Comparison of ENCODE assay signal across 1 cellular context in the genomic region with DNA sequence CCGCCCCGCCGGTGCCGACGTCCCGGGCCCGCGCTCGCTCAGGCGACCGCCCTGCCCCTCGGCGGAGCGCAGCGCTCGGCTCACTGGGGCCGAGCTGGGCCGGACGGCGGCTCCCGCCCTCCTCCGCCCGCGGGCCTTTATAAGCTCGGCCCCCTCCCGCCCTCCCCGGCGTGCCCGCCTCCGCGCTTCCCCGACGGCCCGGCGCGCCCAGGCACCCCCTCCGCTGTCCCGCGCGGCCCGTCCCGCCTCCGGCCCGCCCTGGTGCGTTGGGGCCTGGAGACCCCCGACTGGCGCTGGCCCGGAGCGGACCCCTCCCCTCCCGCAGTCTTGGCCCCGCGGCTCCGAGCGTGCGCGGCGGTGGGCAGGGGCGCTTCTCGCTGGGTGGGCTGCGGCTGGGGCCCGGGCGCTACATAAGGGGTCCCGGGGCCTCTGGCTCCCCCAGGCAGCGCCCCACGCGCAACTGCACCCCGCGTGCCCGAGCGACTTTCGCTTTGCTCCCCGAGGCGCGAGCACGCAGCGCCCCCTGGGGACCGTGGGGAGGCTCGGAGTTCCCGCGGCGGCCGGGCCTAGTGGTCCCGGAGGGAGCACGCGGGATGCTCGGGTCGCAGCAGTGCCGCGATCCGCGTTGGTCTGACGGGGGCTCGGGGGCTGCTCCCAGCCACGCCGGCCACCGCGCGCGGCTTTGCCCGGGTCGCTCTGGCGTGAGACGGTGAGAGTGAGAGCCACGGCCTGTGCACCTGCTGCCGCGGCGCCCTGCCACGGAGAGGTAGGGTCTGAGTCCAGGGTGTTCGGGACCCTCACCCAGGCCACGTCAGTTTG.
TF ChIP-seq lines count a peak whose summit lies in the region.

A gene with protein sequence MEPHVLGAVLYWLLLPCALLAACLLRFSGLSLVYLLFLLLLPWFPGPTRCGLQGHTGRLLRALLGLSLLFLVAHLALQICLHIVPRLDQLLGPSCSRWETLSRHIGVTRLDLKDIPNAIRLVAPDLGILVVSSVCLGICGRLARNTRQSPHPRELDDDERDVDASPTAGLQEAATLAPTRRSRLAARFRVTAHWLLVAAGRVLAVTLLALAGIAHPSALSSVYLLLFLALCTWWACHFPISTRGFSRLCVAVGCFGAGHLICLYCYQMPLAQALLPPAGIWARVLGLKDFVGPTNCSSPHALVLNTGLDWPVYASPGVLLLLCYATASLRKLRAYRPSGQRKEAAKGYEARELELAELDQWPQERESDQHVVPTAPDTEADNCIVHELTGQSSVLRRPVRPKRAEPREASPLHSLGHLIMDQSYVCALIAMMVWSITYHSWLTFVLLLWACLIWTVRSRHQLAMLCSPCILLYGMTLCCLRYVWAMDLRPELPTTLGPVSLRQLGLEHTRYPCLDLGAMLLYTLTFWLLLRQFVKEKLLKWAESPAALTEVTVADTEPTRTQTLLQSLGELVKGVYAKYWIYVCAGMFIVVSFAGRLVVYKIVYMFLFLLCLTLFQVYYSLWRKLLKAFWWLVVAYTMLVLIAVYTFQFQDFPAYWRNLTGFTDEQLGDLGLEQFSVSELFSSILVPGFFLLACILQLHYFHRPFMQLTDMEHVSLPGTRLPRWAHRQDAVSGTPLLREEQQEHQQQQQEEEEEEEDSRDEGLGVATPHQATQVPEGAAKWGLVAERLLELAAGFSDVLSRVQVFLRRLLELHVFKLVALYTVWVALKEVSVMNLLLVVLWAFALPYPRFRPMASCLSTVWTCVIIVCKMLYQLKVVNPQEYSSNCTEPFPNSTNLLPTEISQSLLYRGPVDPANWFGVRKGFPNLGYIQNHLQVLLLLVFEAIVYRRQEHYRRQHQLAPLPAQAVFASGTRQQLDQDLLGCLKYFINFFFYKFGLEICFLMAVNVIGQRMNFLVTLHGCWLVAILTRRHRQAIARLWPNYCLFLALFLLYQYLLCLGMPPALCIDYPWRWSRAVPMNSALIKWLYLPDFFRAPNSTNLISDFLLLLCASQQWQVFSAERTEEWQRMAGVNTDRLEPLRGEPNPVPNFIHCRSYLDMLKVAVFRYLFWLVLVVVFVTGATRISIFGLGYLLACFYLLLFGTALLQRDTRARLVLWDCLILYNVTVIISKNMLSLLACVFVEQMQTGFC (N-terminal part only) (minus strand): TSS at position 115 of the 819 bp plus-strand sequence. CDS start 256 bp downstream, outside the sequence.

TF ChIP-seq in WTC11, 78 proteins besides CTCF, POLR2A, EP300 and RAD21 (continued from another document):
- TF ChIP-seq, protein P1, sequence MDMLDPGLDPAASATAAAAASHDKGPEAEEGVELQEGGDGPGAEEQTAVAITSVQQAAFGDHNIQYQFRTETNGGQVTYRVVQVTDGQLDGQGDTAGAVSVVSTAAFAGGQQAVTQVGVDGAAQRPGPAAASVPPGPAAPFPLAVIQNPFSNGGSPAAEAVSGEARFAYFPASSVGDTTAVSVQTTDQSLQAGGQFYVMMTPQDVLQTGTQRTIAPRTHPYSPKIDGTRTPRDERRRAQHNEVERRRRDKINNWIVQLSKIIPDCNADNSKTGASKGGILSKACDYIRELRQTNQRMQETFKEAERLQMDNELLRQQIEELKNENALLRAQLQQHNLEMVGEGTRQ (CRISPR knock-in tag; IDR thresholded peaks at IDR 0.05), result no peak
- TF ChIP-seq SMAD4 (CRISPR knock-in tag; IDR thresholded peaks at IDR 0.05) (no peak), ETV6 (CRISPR knock-in tag; IDR thresholded peaks at IDR 0.05) (peak; percentile 33; the same call in 1 of the 2 replicates), SMAD3 (CRISPR knock-in tag; IDR thresholded peaks at IDR 0.05; ENCODE audit: borderline replicate concordance) (no peak), MYBL2 (CRISPR knock-in tag; IDR thresholded peaks at IDR 0.05) (peak; percentile 25; the same call in 1 of the 2 replicates), FOXP1 (CRISPR knock-in tag; IDR thresholded peaks at IDR 0.05; ENCODE audit: borderline replicate concordance) (no peak), TEAD4 (CRISPR knock-in tag; IDR thresholded peaks at IDR 0.05) (no peak), GTF2I (CRISPR knock-in tag; conservative IDR thresholded peaks at IDR 0.05) (no peak), NFYB (CRISPR knock-in tag; conservative IDR thresholded peaks at IDR 0.05; ENCODE audit: low read depth) (no peak), ZBTB21 (CRISPR knock-in tag; IDR thresholded peaks at IDR 0.05; ENCODE audit: borderline replicate concordance) (no peak), TP53 (CRISPR knock-in tag; IDR thresholded peaks at IDR 0.05) (no peak)
- TF ChIP-seq, protein P2, sequence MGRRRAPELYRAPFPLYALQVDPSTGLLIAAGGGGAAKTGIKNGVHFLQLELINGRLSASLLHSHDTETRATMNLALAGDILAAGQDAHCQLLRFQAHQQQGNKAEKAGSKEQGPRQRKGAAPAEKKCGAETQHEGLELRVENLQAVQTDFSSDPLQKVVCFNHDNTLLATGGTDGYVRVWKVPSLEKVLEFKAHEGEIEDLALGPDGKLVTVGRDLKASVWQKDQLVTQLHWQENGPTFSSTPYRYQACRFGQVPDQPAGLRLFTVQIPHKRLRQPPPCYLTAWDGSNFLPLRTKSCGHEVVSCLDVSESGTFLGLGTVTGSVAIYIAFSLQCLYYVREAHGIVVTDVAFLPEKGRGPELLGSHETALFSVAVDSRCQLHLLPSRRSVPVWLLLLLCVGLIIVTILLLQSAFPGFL (CRISPR knock-in tag; IDR thresholded peaks at IDR 0.05; ENCODE audit: borderline replicate concordance), result 0 out of 2 replicates have a peak, but pooled peaks have one; percentile 28
- TF ChIP-seq, protein P3, sequence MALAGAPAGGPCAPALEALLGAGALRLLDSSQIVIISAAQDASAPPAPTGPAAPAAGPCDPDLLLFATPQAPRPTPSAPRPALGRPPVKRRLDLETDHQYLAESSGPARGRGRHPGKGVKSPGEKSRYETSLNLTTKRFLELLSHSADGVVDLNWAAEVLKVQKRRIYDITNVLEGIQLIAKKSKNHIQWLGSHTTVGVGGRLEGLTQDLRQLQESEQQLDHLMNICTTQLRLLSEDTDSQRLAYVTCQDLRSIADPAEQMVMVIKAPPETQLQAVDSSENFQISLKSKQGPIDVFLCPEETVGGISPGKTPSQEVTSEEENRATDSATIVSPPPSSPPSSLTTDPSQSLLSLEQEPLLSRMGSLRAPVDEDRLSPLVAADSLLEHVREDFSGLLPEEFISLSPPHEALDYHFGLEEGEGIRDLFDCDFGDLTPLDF (CRISPR knock-in tag; IDR thresholded peaks at IDR 0.05), result no peak
- TF ChIP-seq, protein P4, sequence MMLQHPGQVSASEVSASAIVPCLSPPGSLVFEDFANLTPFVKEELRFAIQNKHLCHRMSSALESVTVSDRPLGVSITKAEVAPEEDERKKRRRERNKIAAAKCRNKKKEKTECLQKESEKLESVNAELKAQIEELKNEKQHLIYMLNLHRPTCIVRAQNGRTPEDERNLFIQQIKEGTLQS (CRISPR knock-in tag; conservative IDR thresholded peaks at IDR 0.05), result no peak
- TF ChIP-seq, protein P5, sequence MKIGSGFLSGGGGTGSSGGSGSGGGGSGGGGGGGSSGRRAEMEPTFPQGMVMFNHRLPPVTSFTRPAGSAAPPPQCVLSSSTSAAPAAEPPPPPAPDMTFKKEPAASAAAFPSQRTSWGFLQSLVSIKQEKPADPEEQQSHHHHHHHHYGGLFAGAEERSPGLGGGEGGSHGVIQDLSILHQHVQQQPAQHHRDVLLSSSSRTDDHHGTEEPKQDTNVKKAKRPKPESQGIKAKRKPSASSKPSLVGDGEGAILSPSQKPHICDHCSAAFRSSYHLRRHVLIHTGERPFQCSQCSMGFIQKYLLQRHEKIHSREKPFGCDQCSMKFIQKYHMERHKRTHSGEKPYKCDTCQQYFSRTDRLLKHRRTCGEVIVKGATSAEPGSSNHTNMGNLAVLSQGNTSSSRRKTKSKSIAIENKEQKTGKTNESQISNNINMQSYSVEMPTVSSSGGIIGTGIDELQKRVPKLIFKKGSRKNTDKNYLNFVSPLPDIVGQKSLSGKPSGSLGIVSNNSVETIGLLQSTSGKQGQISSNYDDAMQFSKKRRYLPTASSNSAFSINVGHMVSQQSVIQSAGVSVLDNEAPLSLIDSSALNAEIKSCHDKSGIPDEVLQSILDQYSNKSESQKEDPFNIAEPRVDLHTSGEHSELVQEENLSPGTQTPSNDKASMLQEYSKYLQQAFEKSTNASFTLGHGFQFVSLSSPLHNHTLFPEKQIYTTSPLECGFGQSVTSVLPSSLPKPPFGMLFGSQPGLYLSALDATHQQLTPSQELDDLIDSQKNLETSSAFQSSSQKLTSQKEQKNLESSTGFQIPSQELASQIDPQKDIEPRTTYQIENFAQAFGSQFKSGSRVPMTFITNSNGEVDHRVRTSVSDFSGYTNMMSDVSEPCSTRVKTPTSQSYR (CRISPR knock-in tag; IDR thresholded peaks at IDR 0.05), result no peak
- TF ChIP-seq, protein P6, sequence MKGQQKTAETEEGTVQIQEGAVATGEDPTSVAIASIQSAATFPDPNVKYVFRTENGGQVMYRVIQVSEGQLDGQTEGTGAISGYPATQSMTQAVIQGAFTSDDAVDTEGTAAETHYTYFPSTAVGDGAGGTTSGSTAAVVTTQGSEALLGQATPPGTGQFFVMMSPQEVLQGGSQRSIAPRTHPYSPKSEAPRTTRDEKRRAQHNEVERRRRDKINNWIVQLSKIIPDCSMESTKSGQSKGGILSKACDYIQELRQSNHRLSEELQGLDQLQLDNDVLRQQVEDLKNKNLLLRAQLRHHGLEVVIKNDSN (CRISPR knock-in tag; IDR thresholded peaks at IDR 0.05), result no peak
- TF ChIP-seq, protein P7, sequence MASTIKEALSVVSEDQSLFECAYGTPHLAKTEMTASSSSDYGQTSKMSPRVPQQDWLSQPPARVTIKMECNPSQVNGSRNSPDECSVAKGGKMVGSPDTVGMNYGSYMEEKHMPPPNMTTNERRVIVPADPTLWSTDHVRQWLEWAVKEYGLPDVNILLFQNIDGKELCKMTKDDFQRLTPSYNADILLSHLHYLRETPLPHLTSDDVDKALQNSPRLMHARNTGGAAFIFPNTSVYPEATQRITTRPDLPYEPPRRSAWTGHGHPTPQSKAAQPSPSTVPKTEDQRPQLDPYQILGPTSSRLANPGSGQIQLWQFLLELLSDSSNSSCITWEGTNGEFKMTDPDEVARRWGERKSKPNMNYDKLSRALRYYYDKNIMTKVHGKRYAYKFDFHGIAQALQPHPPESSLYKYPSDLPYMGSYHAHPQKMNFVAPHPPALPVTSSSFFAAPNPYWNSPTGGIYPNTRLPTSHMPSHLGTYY (CRISPR knock-in tag; IDR thresholded peaks at IDR 0.05), result no peak
- TF ChIP-seq, protein P8, sequence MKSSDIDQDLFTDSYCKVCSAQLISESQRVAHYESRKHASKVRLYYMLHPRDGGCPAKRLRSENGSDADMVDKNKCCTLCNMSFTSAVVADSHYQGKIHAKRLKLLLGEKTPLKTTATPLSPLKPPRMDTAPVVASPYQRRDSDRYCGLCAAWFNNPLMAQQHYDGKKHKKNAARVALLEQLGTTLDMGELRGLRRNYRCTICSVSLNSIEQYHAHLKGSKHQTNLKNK (CRISPR knock-in tag; IDR thresholded peaks at IDR 0.05), result no peak
